In the genomic region with DNA sequence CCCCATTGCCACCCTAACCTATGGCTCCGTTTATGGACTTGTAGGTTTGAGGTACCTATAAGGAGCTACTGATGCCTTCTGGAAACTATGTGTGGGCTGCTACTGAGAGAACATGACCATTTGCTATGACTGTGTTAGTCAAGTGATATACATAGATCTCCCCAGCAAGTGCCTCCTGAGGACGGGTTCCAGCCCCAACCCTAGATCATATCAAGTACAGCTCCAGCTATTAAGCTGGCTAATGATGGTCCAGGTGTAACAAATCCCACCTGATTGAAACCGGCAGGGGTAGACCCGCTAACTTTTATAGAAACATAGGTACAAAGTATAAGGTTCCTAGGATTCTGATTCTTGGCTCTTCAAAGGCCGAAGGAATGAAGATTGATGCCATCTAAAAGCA, we compare ENCODE assay signal across 11 cellular contexts. TPM values are rescaled to one million over a fixed set of nuclear protein-coding genes. Genes with fewer than 3 reads are reported as not detected.
DNase-seq lines count a peak whose midpoint lies in the region; ATAC-seq, FAIRE-seq and TF ChIP-seq lines count a peak whose summit lies in the region.
"Had no signal": no experiment of that assay in that cellular context is flagged by ENCODE, and none has a peak within 500 bp of the region (broad histone marks: within the 10 kb centered on the region; RNA-seq: fewer than 3 reads in every experiment).

No MANE protein-coding gene starts in this region.

- peaks cover 5% of the 10 kb centered on the region for H3K36me3 Mint-ChIP-seq in T-helper 2 cell treated with Interferon-gamma antibody and Interleukin-4, amounts not matched to agents 5 μg/mL and 100 μg/mL, for 36 hours (ENCODE audit: low read depth)
- H3K36me3 Mint-ChIP-seq in type B pancreatic cell (no peaks in the 10 kb centered on the region), MCF 10A (ENCODE audit: insufficient read depth, unreplicated experiment) (peaks cover 6% of the 10 kb centered on the region)

- H3K9ac ChIP-seq in HepG2 (ENCODE audit: insufficient read depth, low read depth, low read length) = no peak overlapping the region

- H3K9me3 ChIP-seq in HepG2 (ENCODE audit: low read length) = no peaks in the 10 kb centered on the region
- H3K9me3 ChIP-seq in right lobe of liver = no peaks in the 10 kb centered on the region

- H4K20me1 ChIP-seq in HepG2 (ENCODE audit: insufficient read depth, low read length) = no peaks in the 10 kb centered on the region

- TF ChIP-seq EP300 in HepG2 (IDR thresholded peaks at IDR 0.05; ENCODE audit: low read depth in 2 of 2, low read length in 2 of 2) (no peak), HepG2 (CRISPR knock-in tag; IDR thresholded peaks at IDR 0.05; ENCODE audit: borderline replicate concordance) (no peak)

- CTCF ChIA-PET in HepG2 (lab: Yijun Ruan, JAX; ENCODE audit: low intra/inter-chr PET ratio, low total read pairs) = no interaction called here
- CTCF ChIA-PET in MCF 10A (lab: Yijun Ruan, JAX) = interaction anchor here (0.8 to 0.9 kb wide), 3 partner anchors 25 to 111 kb away, joined by 3 to 6 read pairs (median 3); no protein-coding TSS in a partner anchor

- intact Hi-C loops in HepG2 (cut with micrococcal nuclease; ENCODE audit: unreplicated experiment) = no loop called here
- intact Hi-C loops in right lobe of liver (cut with DNase I) = no loop called here
- intact Hi-C loops in MCF 10A (cut with micrococcal nuclease) = no loop called here

- no peak for TF ChIP-seq POLR2A in HepG2 (IDR thresholded peaks at IDR 0.05; ENCODE audit: insufficient read depth in 1 of 2, low read depth in 2 of 2, low read length in 2 of 2)
- TF ChIP-seq POLR2A in right lobe of liver (IDR thresholded peaks at IDR 0.05) = no peak

- no peak for TF ChIP-seq RAD21 in HepG2 (CRISPR knock-in tag; IDR thresholded peaks at IDR 0.05)

- H3K27me3 Mint-ChIP-seq in T-helper 2 cell treated with Interferon-gamma antibody and Interleukin-4, amounts not matched to agents 5 μg/mL and 100 μg/mL, for 36 hours (ENCODE audit: low read depth) = no peaks in the 10 kb centered on the region
- no peaks in the 10 kb centered on the region for H3K27me3 Mint-ChIP-seq in type B pancreatic cell
- H3K27me3 Mint-ChIP-seq in MCF 10A (ENCODE audit: insufficient read depth, unreplicated experiment) = no peaks in the 10 kb centered on the region

- H2AFZ ChIP-seq in HepG2 (ENCODE audit: low read length) = no peak overlapping the region
- H2AFZ ChIP-seq: hepatocyte had no signal

- no peak overlapping the region for H3K4me3 Mint-ChIP-seq in T-helper 2 cell treated with Interferon-gamma antibody and Interleukin-4, amounts not matched to agents 5 μg/mL and 100 μg/mL, for 36 hours
- H3K4me3 Mint-ChIP-seq in type B pancreatic cell (no peak overlapping the region), MCF 10A (ENCODE audit: unreplicated experiment) (no peak overlapping the region)

- peaks cover 46% of the 10 kb centered on the region for H3K4me1 Mint-ChIP-seq in T-helper 2 cell treated with Interferon-gamma antibody and Interleukin-4, amounts not matched to agents 5 μg/mL and 100 μg/mL, for 36 hours (ENCODE audit: low read depth)
- H3K4me1 Mint-ChIP-seq in type B pancreatic cell (ENCODE audit: unreplicated experiment) (peaks cover 7% of the 10 kb centered on the region), MCF 10A (ENCODE audit: insufficient read depth, unreplicated experiment) (peaks cover 6% of the 10 kb centered on the region)

- H3K4me2 ChIP-seq in HepG2 (ENCODE audit: low read depth, low read length) = no peak overlapping the region
- H3K4me2 ChIP-seq: hepatocyte had no signal

- BruUV-seq in HepG2 (replicated peaks; lab: Mats Ljungman, UMichigan) = no TSS peak
- BruUV-seq in MCF 10A (replicated peaks; lab: Mats Ljungman, UMichigan) = no TSS peak

- TF ChIP-seq CTCF in HepG2 (CRISPR knock-in tag; IDR thresholded peaks at IDR 0.05) (no peak), right lobe of liver (IDR thresholded peaks at IDR 0.05) (no peak), type B pancreatic cell (conservative IDR thresholded peaks at IDR 0.05) (no peak), MCF 10A (IDR thresholded peaks at IDR 0.05; ENCODE audit: unreplicated experiment) (no peak)

- H3K27me3 ChIP-seq in HepG2 (ENCODE audit: control insufficient read depth in 1 of 2, insufficient read depth in 2 of 2, low read length in 2 of 2) (no peaks in the 10 kb centered on the region), right lobe of liver (no peaks in the 10 kb centered on the region)
- H3K27me3 ChIP-seq: hepatocyte had no signal

- no peaks in the 10 kb centered on the region for H3K79me2 ChIP-seq in HepG2 (ENCODE audit: insufficient read depth, low read length)
- H3K79me2 ChIP-seq: hepatocyte had no signal

- no peak overlapping the region for H3K27ac ChIP-seq in HepG2 (ENCODE audit: extremely low read length, insufficient read depth, low read length)
- H3K27ac ChIP-seq in right lobe of liver = peak overlapping the region in 1 of 3 donors; percentile 58
- H3K27ac ChIP-seq: hepatocyte, WERI-Rb-1 had no signal

- WGBS in HepG2 (ENCODE audit: low lambda C conversion rate) = 89% methylated on average over 5 of the region's 5 CpGs
- 75% methylated on average over 3 of the region's 5 CpGs for WGBS in right lobe of liver (ENCODE audit: insufficient coverage, low coverage, low lambda C conversion rate, missing lambda C conversion rate)

- H3K9me3 Mint-ChIP-seq in T-helper 2 cell treated with Interferon-gamma antibody and Interleukin-4, amounts not matched to agents 5 μg/mL and 100 μg/mL, for 36 hours = no peaks in the 10 kb centered on the region
- H3K9me3 Mint-ChIP-seq in type B pancreatic cell = no peaks in the 10 kb centered on the region
- no peaks in the 10 kb centered on the region for H3K9me3 Mint-ChIP-seq in MCF 10A (ENCODE audit: unreplicated experiment)

- DNase-seq in HepG2 (ENCODE audit: low spot score) (no peak), right lobe of liver (no peak), myocyte (ENCODE audit: low read depth) (peak; percentile 69), type B pancreatic cell (ENCODE audit: extremely low spot score, unreplicated experiment) (no peak), T1000 (lab: John Stamatoyannopoulos, UW) (no peak), MCF 10A (ENCODE audit: unreplicated experiment) (no peak)
- DNase-seq in T-helper 2 cell treated with Interferon-gamma antibody and Interleukin-4, amounts not matched to agents 5 μg/mL and 100 μg/mL, for 36 hours (ENCODE audit: low spot score) = peak; percentile 40
- DNase-seq: NCI-H446, WERI-Rb-1 had no signal

- ATAC-seq in HepG2 (no peak), right lobe of liver (no peak), GM19463 (IDR thresholded peaks at IDR 0.05; ENCODE audit: unreplicated experiment) (no peak)

- peak overlapping the region; percentile 16 for H3K27ac Mint-ChIP-seq in T-helper 2 cell treated with Interferon-gamma antibody and Interleukin-4, amounts not matched to agents 5 μg/mL and 100 μg/mL, for 36 hours
- H3K27ac Mint-ChIP-seq in type B pancreatic cell (peak overlapping the region; percentile 71), MCF 10A (ENCODE audit: low read depth, unreplicated experiment) (no peak overlapping the region)

- H3K36me3 ChIP-seq in HepG2 (replicated peaks in 1 of 2; ENCODE audit: control insufficient read depth in 1 of 2, insufficient read depth in 2 of 2, low read length in 2 of 2) (no peaks in the 10 kb centered on the region), right lobe of liver (no peaks in the 10 kb centered on the region)
- H3K36me3 ChIP-seq: WERI-Rb-1 had no signal

- POLR2A ChIA-PET in HepG2 (lab: Yijun Ruan, JAX) (no interaction called here), MCF 10A (lab: Yijun Ruan, JAX) (interaction anchor here (0.6 to 1.9 kb wide), 3 partner anchors 72 to 177 kb away, joined by 3 to 5 read pairs (median 3); a partner anchor contains a TSS)

- in situ Hi-C loops in HepG2 (cut with HindIII; ENCODE audit: extremely low pct_ligation_motif_present, low pct_unique_long_range_greater_than_20kb) = no loop called here

- no peak overlapping the region for H3K4me3 ChIP-seq in HepG2 (replicated peaks in 1 of 3; ENCODE audit: insufficient read depth in 1 of 3, low read depth in 2 of 3, low read length in 3 of 3)
- no peak overlapping the region for H3K4me3 ChIP-seq in right lobe of liver
- H3K4me3 ChIP-seq: hepatocyte had no signal

- FAIRE-seq in HepG2 (lab: Jason Lieb, UNC) = no peak

- H3K4me1 ChIP-seq in HepG2 (ENCODE audit: insufficient read depth, low read length) (peaks cover 34% of the 10 kb centered on the region), right lobe of liver (peaks cover 1 to 15% (median 7%) of the 10 kb centered on the region in 4 donors)

RNA-seq across cellular contexts. Expression of a gene that starts 23.7 kb away (rescaled TPM):
- total RNA-seq in HepG2 (2016; rRNA removed; fragmentation: Illumina TruSeq; extraction: Trizol) = 0.62 and 0.94 TPM in 2 replicates
- 0.51 TPM in 1 of 2 replicates, not detected in the other for total RNA-seq in HepG2 (2016; cell fraction: cytosol; rRNA removed; fragmentation: Illumina TruSeq; extraction: Trizol; ENCODE audit: low read depth)
- total RNA-seq in HepG2 (2016; cell fraction: insoluble cytoplasmic fraction; rRNA removed; fragmentation: Illumina TruSeq; extraction: Trizol) = 0.34 and 0.56 TPM in 2 replicates
- total RNA-seq in HepG2 (2016; cell fraction: membrane; rRNA removed; fragmentation: Illumina TruSeq; extraction: Trizol) = 0.31 and 0.34 TPM in 2 replicates
- total RNA-seq in HepG2 (2016; cell fraction: nucleus; rRNA removed; fragmentation: Illumina TruSeq; extraction: Trizol) = 1.0 TPM in 1 of 2 replicates, not detected in the other
- polyA plus RNA-seq in HepG2 (2011; rRNA removed) = 3.8 and 5.4 TPM in 2 replicates
- 5.5 and 5.9 TPM in 2 replicates for polyA plus RNA-seq in HepG2 (2011; cell fraction: cytosol; rRNA removed)
- 3.4 and 3.9 TPM in 2 replicates for polyA plus RNA-seq in HepG2 (2011; cell fraction: nucleus; rRNA removed)
- 4.9 and 6.3 TPM in 2 replicates for polyA plus RNA-seq in HepG2 (2012)
- 0.87 and 0.95 TPM in 2 replicates for polyA plus RNA-seq in HepG2 (2016; cell fraction: cytosol; fragmentation: Illumina TruSeq; extraction: Trizol; ENCODE audit: low read depth)
- 0.94 and 1.3 TPM in 2 replicates for polyA plus RNA-seq in HepG2 (2016; cell fraction: insoluble cytoplasmic fraction; fragmentation: Illumina TruSeq; extraction: Trizol; ENCODE audit: low read depth)
- polyA plus RNA-seq in HepG2 (2016; cell fraction: membrane; fragmentation: Illumina TruSeq; extraction: Trizol; ENCODE audit: low read depth) = 0.98 and 1.2 TPM in 2 replicates
- 0.83 TPM in 2 replicates for polyA plus RNA-seq in HepG2 (2016; cell fraction: nucleus; fragmentation: Illumina TruSeq; extraction: Trizol; ENCODE audit: insufficient read depth, low read depth)
- 7.4 and 19.5 TPM in 2 replicates for polyA minus RNA-seq in HepG2 (2011; rRNA and poly(A)+ RNA removed; ENCODE audit: low replicate concordance)
- polyA minus RNA-seq in HepG2 (2011; cell fraction: cytosol; rRNA and poly(A)+ RNA removed) = 1.1 and 2.0 TPM in 2 replicates
- 0.64 and 1.6 TPM in 2 replicates for polyA minus RNA-seq in HepG2 (2011; cell fraction: nucleus; rRNA and poly(A)+ RNA removed)
- 10 to 100 TPM in 3 of 6 experiments, 1 to 10 TPM in 3; 6.4 to 17.7 (median 12.5) TPM for total RNA-seq in right lobe of liver
- total RNA-seq in myocyte = 0.13 TPM in 1 of 2 replicates, not detected in the other
- 20.5 TPM for polyA plus RNA-seq in myocyte (2012)
- total RNA-seq in type B pancreatic cell (ENCODE audit: low replicate concordance) = 1.2 TPM in 1 of 2 replicates, not detected in the other
- not detected in 2 replicates for total RNA-seq in MCF 10A (2022)

Comparison
In these comparisons a context has a peak if more than half of its experiments do, and no peak if none do; other contexts are left out.
1. DNase-seq: peak in T-helper 2 cell treated with Interferon-gamma antibody and Interleukin-4, amounts not matched to agents 5 μg/mL and 100 μg/mL, for 36 hours (single experiment) and myocyte (single experiment); none in HepG2 (single experiment), right lobe of liver (0 of 3), type B pancreatic cell (single experiment), T1000 (single experiment) and MCF 10A (single experiment).